ENCODE assay signal across 1 cellular context in the genomic region with DNA sequence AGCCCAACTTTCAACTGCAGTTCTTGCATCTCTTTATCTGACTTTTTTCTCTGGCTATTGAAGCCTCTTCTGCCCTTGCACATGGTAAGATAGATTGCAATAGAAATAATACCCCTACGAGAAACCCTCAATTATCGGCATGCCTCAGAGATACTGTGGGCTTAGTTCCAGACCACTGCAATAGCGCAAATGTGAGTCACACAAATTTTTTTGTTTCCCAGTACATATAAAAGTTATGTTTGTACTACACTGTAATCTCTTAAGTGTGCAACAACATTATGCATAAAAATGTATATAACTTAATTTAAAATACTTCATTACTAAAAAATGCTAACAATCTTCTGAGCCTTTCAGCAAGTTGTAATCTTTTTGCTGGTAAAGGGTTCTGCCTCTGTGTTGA.
TF ChIP-seq lines count a peak whose summit lies in the region.

No MANE protein-coding gene starts in this region.

TF ChIP-seq in SK-N-SH, 30 proteins besides CTCF, POLR2A, EP300 and RAD21 (continued from another document):
- TF ChIP-seq, protein P1, sequence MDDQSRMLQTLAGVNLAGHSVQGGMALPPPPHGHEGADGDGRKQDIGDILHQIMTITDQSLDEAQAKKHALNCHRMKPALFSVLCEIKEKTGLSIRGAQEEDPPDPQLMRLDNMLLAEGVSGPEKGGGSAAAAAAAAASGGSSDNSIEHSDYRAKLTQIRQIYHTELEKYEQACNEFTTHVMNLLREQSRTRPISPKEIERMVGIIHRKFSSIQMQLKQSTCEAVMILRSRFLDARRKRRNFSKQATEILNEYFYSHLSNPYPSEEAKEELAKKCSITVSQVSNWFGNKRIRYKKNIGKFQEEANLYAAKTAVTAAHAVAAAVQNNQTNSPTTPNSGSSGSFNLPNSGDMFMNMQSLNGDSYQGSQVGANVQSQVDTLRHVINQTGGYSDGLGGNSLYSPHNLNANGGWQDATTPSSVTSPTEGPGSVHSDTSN (IDR thresholded peaks at IDR 0.05) = peak; percentile 72
- TF ChIP-seq EZH2phosphoT487 (IDR thresholded peaks at IDR 0.05; ENCODE audit: borderline replicate concordance, low read depth) = no peak
- TF ChIP-seq, protein P2, sequence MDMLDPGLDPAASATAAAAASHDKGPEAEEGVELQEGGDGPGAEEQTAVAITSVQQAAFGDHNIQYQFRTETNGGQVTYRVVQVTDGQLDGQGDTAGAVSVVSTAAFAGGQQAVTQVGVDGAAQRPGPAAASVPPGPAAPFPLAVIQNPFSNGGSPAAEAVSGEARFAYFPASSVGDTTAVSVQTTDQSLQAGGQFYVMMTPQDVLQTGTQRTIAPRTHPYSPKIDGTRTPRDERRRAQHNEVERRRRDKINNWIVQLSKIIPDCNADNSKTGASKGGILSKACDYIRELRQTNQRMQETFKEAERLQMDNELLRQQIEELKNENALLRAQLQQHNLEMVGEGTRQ (IDR thresholded peaks at IDR 0.05; ENCODE audit: borderline replicate concordance, low read depth, low read length) = no peak
- TF ChIP-seq FOSL2 (IDR thresholded peaks at IDR 0.05; ENCODE audit: borderline replicate concordance, low read depth) = peak; percentile 84; the same call in 1 of the 2 replicates
- peak; percentile 32; the same call in 1 of the 2 replicates for TF ChIP-seq RXRA (IDR thresholded peaks at IDR 0.05; ENCODE audit: borderline replicate concordance, low read depth)
- TF ChIP-seq, protein P3, sequence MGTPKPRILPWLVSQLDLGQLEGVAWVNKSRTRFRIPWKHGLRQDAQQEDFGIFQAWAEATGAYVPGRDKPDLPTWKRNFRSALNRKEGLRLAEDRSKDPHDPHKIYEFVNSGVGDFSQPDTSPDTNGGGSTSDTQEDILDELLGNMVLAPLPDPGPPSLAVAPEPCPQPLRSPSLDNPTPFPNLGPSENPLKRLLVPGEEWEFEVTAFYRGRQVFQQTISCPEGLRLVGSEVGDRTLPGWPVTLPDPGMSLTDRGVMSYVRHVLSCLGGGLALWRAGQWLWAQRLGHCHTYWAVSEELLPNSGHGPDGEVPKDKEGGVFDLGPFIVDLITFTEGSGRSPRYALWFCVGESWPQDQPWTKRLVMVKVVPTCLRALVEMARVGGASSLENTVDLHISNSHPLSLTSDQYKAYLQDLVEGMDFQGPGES (IDR thresholded peaks at IDR 0.05; ENCODE audit: low read depth, low read length) = no peak
- TF ChIP-seq, protein P4, sequence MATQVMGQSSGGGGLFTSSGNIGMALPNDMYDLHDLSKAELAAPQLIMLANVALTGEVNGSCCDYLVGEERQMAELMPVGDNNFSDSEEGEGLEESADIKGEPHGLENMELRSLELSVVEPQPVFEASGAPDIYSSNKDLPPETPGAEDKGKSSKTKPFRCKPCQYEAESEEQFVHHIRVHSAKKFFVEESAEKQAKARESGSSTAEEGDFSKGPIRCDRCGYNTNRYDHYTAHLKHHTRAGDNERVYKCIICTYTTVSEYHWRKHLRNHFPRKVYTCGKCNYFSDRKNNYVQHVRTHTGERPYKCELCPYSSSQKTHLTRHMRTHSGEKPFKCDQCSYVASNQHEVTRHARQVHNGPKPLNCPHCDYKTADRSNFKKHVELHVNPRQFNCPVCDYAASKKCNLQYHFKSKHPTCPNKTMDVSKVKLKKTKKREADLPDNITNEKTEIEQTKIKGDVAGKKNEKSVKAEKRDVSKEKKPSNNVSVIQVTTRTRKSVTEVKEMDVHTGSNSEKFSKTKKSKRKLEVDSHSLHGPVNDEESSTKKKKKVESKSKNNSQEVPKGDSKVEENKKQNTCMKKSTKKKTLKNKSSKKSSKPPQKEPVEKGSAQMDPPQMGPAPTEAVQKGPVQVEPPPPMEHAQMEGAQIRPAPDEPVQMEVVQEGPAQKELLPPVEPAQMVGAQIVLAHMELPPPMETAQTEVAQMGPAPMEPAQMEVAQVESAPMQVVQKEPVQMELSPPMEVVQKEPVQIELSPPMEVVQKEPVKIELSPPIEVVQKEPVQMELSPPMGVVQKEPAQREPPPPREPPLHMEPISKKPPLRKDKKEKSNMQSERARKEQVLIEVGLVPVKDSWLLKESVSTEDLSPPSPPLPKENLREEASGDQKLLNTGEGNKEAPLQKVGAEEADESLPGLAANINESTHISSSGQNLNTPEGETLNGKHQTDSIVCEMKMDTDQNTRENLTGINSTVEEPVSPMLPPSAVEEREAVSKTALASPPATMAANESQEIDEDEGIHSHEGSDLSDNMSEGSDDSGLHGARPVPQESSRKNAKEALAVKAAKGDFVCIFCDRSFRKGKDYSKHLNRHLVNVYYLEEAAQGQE (IDR thresholded peaks at IDR 0.05; ENCODE audit: low read depth, low read length) = no peak
- TF ChIP-seq FOXJ3 (CRISPR knock-in tag; IDR thresholded peaks at IDR 0.05) = no peak
- no peak for TF ChIP-seq SMC3 (IDR thresholded peaks at IDR 0.05; ENCODE audit: low read depth, low read length)
- TF ChIP-seq YY1 (IDR thresholded peaks at IDR 0.05; ENCODE audit: low read depth) = no peak
- no peak for TF ChIP-seq CHD2 (IDR thresholded peaks at IDR 0.05; ENCODE audit: low read length, partially characterized antibody)
- no peak for TF ChIP-seq RFX5 (IDR thresholded peaks at IDR 0.05; ENCODE audit: low read length)
- TF ChIP-seq NFIC (IDR thresholded peaks at IDR 0.05; ENCODE audit: borderline replicate concordance) = peak; percentile 83
- 0 out of 2 replicates have a peak, but pooled peaks have one; percentile 21 for TF ChIP-seq POLR2AphosphoS5 (IDR thresholded peaks at IDR 0.05; ENCODE audit: low read depth, low read length)
- no peak for TF ChIP-seq RCOR1 (IDR thresholded peaks at IDR 0.05; ENCODE audit: low read length)
- no peak for TF ChIP-seq TAF1 (IDR thresholded peaks at IDR 0.05; ENCODE audit: borderline replicate concordance, low read depth, low read length)
- TF ChIP-seq GABPA (IDR thresholded peaks at IDR 0.05; ENCODE audit: low read depth) = no peak
- TF ChIP-seq, protein P5, sequence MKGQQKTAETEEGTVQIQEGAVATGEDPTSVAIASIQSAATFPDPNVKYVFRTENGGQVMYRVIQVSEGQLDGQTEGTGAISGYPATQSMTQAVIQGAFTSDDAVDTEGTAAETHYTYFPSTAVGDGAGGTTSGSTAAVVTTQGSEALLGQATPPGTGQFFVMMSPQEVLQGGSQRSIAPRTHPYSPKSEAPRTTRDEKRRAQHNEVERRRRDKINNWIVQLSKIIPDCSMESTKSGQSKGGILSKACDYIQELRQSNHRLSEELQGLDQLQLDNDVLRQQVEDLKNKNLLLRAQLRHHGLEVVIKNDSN (IDR thresholded peaks at IDR 0.05; ENCODE audit: borderline replicate concordance, low read depth) = no peak
